ENCODE assay signal across 10 cellular contexts in the genomic region with DNA sequence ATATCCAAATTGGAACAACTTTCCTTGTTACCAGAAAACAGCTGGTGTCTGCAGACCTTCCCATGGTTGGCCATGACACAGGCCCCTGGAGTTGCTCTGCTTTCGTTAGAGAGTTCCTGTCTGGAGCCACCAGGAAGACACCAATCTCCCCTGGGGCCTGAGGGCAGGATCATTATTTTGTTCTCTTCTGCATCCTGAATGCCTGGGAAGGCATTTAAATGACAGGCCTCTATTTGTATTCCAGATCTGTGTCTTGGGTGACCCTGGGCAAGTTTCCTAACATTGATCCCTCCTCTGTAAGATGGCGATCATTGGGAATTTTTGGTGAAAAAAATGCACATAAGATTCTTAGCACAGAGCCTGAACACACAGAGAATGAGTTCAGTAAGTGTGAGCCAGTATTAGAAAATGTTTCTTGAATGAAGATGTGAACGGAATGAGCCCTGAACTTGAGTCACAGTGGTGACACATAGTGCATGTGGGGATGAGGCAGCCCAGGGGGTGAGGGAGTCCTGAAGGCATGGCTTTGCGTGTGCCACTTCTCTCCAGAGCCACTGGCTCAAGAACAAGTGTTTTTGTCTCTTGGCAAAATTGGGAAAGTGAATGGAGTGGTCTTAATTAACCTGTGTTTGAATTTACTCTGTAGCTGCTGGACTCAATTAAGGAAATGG. TPM values are rescaled to one million over a fixed set of nuclear protein-coding genes. Genes with fewer than 3 reads are reported as not detected.
A peak's percentile ranks its signal among the peaks of the same experiment; 100 is the strongest.
DNase-seq lines count a peak whose midpoint lies in the region; ATAC-seq and TF ChIP-seq lines count a peak whose summit lies in the region.
"Had no signal": no experiment of that assay in that cellular context is flagged by ENCODE, and none has a peak within 500 bp of the region (broad histone marks: within the 10 kb centered on the region; RNA-seq: fewer than 3 reads in every experiment).

No MANE protein-coding gene starts in this region.

- H3K9me3 ChIP-seq in GM23248 (ENCODE audit: low read depth) (no peaks in the 10 kb centered on the region), SK-N-MC (ENCODE audit: low read depth, low read length) (no peaks in the 10 kb centered on the region), smooth muscle cell (replicated peaks; ENCODE audit: low read depth) (no peaks in the 10 kb centered on the region)

- H3K36me3 Mint-ChIP-seq in activated CD8-positive, alpha-beta T cell treated with anti-CD3 and anti-CD28 coated beads for 36 hours (ENCODE audit: low read depth) = no peaks in the 10 kb centered on the region

- intact Hi-C loops in activated CD8-positive, alpha-beta T cell treated with anti-CD3 and anti-CD28 coated beads for 36 hours (cut with micrococcal nuclease) = loop anchor here (5.0 to 10.0 kb wide), 2 partner anchors 689 to 746 kb away; no protein-coding TSS in a partner anchor

- H3K4me1 Mint-ChIP-seq in activated CD8-positive, alpha-beta T cell treated with anti-CD3 and anti-CD28 coated beads for 36 hours (ENCODE audit: low read depth) = peaks cover 4% of the 10 kb centered on the region

- H3K27me3 ChIP-seq in GM23248 (replicated peaks; ENCODE audit: insufficient read depth) (no peaks in the 10 kb centered on the region), smooth muscle cell (ENCODE audit: low read depth) (no peaks in the 10 kb centered on the region)
- H3K27me3 ChIP-seq: dorsolateral prefrontal cortex had no signal

- H3K4me3 Mint-ChIP-seq in activated CD8-positive, alpha-beta T cell treated with anti-CD3 and anti-CD28 coated beads for 36 hours = no peak overlapping the region

- H3K9me3 Mint-ChIP-seq in activated CD8-positive, alpha-beta T cell treated with anti-CD3 and anti-CD28 coated beads for 36 hours = no peaks in the 10 kb centered on the region

- H3K27ac Mint-ChIP-seq in activated CD8-positive, alpha-beta T cell treated with anti-CD3 and anti-CD28 coated beads for 36 hours = no peak overlapping the region

- WGBS in GM23248 (ENCODE audit: low coverage in 1 of 2, low lambda C conversion rate in 2 of 2, missing lambda C conversion rate in 2 of 2), 2 experiments = 2 to 3% methylated on average over 4 of the region's 4 CpGs
- WGBS in smooth muscle cell (ENCODE audit: low lambda C conversion rate) = 23% methylated on average over 4 of the region's 4 CpGs

- H3F3A ChIP-seq in GM23248 (ENCODE audit: insufficient read depth) (peaks cover 40% of the 10 kb centered on the region), smooth muscle cell (ENCODE audit: low read depth) (no peaks in the 10 kb centered on the region)

- peak overlapping the region; percentile 31 for H3K4me3 ChIP-seq in GM23248
- peak overlapping the region; percentile 63 for H3K4me3 ChIP-seq in SK-N-MC
- H3K4me3 ChIP-seq in smooth muscle cell = no peak overlapping the region

- H3K9ac ChIP-seq in GM23248 (peak overlapping the region; percentile 76), SK-N-MC (ENCODE audit: insufficient read length) (no peak overlapping the region), smooth muscle cell (ENCODE audit: low read depth) (peak overlapping the region; percentile 51)

- no peaks in the 10 kb centered on the region for H4K20me1 ChIP-seq in GM23248 (ENCODE audit: insufficient read depth)
- H4K20me1 ChIP-seq in smooth muscle cell (ENCODE audit: low read depth) = no peaks in the 10 kb centered on the region

- H3K79me2 ChIP-seq in GM23248 (ENCODE audit: insufficient read depth) (peaks cover 61% of the 10 kb centered on the region; the same call in 1 of the 2 replicates), smooth muscle cell (ENCODE audit: low read depth) (no peaks in the 10 kb centered on the region)

- no peak for TF ChIP-seq CTCF in smooth muscle cell (IDR thresholded peaks at IDR 0.05; ENCODE audit: borderline replicate concordance, insufficient read depth, poor library complexity, severe bottlenecking)
- no peak for TF ChIP-seq CTCF in activated CD8-positive, alpha-beta T cell treated with anti-CD3 and anti-CD28 coated beads for 36 hours (IDR thresholded peaks at IDR 0.05)

- H3K36me3 ChIP-seq in GM23248 (ENCODE audit: low read depth) (peaks cover 28% of the 10 kb centered on the region; the same call in 1 of the 2 replicates), SK-N-MC (ENCODE audit: insufficient read depth, low read length) (no peaks in the 10 kb centered on the region), smooth muscle cell (ENCODE audit: low read depth) (no peaks in the 10 kb centered on the region)

- POLR2A ChIA-PET in activated CD8-positive, alpha-beta T cell treated with anti-CD3 and anti-CD28 coated beads for 36 hours (lab: Charles Lee) = no interaction called here

- H3K27ac ChIP-seq in GM23248 (peak overlapping the region; percentile 96), SK-N-MC (peak overlapping the region; percentile 77; the same call in 1 of the 2 replicates), smooth muscle cell (ENCODE audit: low read depth) (peak overlapping the region; percentile 87)

- no peak for ATAC-seq in activated CD8-positive, alpha-beta T cell treated with anti-CD3 and anti-CD28 coated beads for 36 hours

- no peak overlapping the region; the same call in 1 of the 2 replicates for H2AFZ ChIP-seq in GM23248
- H2AFZ ChIP-seq in smooth muscle cell (ENCODE audit: low read depth) = no peak overlapping the region

- CTCF ChIA-PET in activated CD8-positive, alpha-beta T cell treated with anti-CD3 and anti-CD28 coated beads for 36 hours (lab: Charles Lee) = interaction anchor here (0.6 to 4.9 kb wide), 37 partner anchors 10 to 1169 kb away, joined by 3 to 35 read pairs (median 4); no protein-coding TSS in a partner anchor

- H3K27me3 Mint-ChIP-seq in activated CD8-positive, alpha-beta T cell treated with anti-CD3 and anti-CD28 coated beads for 36 hours = peaks cover 14% of the 10 kb centered on the region

- peak; percentile 98 for DNase-seq in GM23248
- no peak for DNase-seq in SK-N-MC (ENCODE audit: low read depth, low spot score)
- peak; percentile 79 for DNase-seq in fibroblast of peridontal ligament (ENCODE audit: extremely low read depth)
- DNase-seq in smooth muscle cell (lab: John Stamatoyannopoulos, UW; ENCODE audit: unreplicated experiment) = no peak
- DNase-seq in activated CD8-positive, alpha-beta T cell treated with anti-CD3 and anti-CD28 coated beads for 36 hours = no peak
- no peak for DNase-seq in hippocampal formation (lab: John Stamatoyannopoulos, UW)
- no peak for DNase-seq in COLO668 (lab: John Stamatoyannopoulos, UW; ENCODE audit: unreplicated experiment)
- no peak for DNase-seq in NAMALWA (ENCODE audit: low spot score)
- DNase-seq: activated gamma-delta T cell had no signal

- in situ Hi-C loops in GM23248 (cut with MboI) = loop anchor here (25.0 kb wide), 1 partner anchor 696 kb away; no protein-coding TSS in a partner anchor

- H3K4me1 ChIP-seq in GM23248 (ENCODE audit: insufficient read depth) (peaks cover 34% of the 10 kb centered on the region), smooth muscle cell (ENCODE audit: low read depth) (peaks cover 6% of the 10 kb centered on the region)

- no peaks in the 10 kb centered on the region for H3K9me2 ChIP-seq in GM23248 (ENCODE audit: insufficient read depth)

- peak overlapping the region; percentile 66 for H3K4me2 ChIP-seq in GM23248 (ENCODE audit: unreplicated experiment)
- peak overlapping the region; percentile 81 for H3K4me2 ChIP-seq in smooth muscle cell

RNA-seq across cellular contexts. Expression of a gene that starts 28.4 kb away (rescaled TPM):
- 85.2 and 97.3 TPM in 2 replicates for total RNA-seq in GM23248 (2014; rRNA removed; shearing (Covaris generic))
- polyA plus RNA-seq in GM23248 (2016; fragmentation: Nextera tagmentation; extraction: Ambion mirVana) (40.5 TPM in 2 replicates), smooth muscle cell (3.0 and 7.5 TPM in 2 replicates)
- total RNA-seq in smooth muscle cell = 7.3 and 21.9 TPM in 2 replicates
- not detected for total RNA-seq in activated CD8-positive, alpha-beta T cell treated with anti-CD3 and anti-CD28 coated beads for 36 hours

Comparison
In these comparisons a context has a peak if more than half of its experiments do, and no peak if none do; other contexts are left out.
1. DNase-seq: peak in GM23248 (single experiment) and fibroblast of peridontal ligament (single experiment); none in SK-N-MC (single experiment), smooth muscle cell (single experiment), activated CD8-positive, alpha-beta T cell treated with anti-CD3 and anti-CD28 coated beads for 36 hours (single experiment), hippocampal formation (0 of 2), COLO668 (single experiment) and NAMALWA (single experiment).
2. Peak in every context shown above with its lines, with median percentiles within 50 percentile points of each other: H3K27ac ChIP-seq.